1 cellular context compared by ENCODE assay signal in the genomic region with DNA sequence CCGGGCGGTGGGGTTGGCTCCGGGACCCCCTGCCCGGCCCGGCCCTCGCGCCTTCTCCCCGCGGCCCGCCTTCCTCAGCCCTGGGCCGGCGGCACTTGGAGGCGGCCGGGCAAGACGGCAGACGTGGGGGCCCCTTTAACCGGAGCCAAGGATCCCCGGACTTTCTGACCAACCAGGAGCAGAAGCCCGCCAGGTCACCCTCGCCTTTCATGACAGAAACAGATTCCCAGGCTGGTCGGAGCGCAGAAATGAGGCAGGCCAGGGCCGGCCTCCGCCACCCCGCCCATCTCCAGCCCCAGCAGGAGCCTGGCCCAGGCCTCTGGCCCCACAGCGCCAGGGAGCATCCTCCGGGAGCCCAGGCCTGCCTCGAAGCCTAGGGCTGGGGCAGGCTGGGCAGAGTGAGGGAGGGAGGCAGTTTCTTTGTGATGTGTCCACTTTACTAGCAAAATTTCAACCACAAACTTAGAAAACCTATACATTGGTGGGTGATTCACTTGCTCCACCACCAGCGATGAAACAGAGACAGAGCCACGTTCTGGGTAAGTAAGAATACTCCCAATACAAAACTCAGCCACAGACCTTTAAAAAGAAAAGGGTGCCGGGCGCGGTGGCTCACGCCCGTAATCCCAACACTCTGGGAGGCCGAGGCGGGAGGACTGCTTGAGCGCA.
TF ChIP-seq lines count a peak whose summit lies in the region.

No MANE protein-coding gene starts in this region.

TF ChIP-seq in GM23338, 12 proteins besides CTCF, POLR2A, EP300 and RAD21 (continued from another document):
- TF ChIP-seq, protein P1, sequence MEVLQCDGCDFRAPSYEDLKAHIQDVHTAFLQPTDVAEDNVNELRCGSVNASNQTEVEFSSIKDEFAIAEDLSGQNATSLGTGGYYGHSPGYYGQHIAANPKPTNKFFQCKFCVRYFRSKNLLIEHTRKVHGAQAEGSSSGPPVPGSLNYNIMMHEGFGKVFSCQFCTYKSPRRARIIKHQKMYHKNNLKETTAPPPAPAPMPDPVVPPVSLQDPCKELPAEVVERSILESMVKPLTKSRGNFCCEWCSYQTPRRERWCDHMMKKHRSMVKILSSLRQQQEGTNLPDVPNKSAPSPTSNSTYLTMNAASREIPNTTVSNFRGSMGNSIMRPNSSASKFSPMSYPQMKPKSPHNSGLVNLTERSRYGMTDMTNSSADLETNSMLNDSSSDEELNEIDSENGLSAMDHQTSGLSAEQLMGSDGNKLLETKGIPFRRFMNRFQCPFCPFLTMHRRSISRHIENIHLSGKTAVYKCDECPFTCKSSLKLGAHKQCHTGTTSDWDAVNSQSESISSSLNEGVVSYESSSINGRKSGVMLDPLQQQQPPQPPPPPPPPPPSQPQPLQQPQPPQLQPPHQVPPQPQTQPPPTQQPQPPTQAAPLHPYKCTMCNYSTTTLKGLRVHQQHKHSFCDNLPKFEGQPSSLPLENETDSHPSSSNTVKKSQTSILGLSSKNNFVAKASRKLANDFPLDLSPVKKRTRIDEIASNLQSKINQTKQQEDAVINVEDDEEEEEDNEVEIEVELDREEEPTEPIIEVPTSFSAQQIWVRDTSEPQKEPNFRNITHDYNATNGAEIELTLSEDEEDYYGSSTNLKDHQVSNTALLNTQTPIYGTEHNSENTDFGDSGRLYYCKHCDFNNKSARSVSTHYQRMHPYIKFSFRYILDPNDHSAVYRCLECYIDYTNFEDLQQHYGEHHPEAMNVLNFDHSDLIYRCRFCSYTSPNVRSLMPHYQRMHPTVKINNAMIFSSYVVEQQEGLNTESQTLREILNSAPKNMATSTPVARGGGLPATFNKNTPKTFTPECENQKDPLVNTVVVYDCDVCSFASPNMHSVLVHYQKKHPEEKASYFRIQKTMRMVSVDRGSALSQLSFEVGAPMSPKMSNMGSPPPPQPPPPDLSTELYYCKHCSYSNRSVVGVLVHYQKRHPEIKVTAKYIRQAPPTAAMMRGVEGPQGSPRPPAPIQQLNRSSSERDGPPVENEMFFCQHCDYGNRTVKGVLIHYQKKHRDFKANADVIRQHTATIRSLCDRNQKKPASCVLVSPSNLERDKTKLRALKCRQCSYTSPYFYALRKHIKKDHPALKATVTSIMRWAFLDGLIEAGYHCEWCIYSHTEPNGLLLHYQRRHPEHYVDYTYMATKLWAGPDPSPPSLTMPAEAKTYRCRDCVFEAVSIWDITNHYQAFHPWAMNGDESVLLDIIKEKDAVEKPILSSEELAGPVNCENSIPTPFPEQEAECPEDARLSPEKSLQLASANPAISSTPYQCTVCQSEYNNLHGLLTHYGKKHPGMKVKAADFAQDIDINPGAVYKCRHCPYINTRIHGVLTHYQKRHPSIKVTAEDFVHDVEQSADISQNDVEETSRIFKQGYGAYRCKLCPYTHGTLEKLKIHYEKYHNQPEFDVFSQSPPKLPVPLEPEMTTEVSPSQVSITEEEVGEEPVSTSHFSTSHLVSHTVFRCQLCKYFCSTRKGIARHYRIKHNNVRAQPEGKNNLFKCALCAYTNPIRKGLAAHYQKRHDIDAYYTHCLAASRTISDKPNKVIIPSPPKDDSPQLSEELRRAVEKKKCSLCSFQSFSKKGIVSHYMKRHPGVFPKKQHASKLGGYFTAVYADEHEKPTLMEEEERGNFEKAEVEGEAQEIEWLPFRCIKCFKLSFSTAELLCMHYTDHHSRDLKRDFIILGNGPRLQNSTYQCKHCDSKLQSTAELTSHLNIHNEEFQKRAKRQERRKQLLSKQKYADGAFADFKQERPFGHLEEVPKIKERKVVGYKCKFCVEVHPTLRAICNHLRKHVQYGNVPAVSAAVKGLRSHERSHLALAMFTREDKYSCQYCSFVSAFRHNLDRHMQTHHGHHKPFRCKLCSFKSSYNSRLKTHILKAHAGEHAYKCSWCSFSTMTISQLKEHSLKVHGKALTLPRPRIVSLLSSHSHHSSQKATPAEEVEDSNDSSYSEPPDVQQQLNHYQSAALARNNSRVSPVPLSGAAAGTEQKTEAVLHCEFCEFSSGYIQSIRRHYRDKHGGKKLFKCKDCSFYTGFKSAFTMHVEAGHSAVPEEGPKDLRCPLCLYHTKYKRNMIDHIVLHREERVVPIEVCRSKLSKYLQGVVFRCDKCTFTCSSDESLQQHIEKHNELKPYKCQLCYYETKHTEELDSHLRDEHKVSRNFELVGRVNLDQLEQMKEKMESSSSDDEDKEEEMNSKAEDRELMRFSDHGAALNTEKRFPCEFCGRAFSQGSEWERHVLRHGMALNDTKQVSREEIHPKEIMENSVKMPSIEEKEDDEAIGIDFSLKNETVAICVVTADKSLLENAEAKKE (CRISPR knock-in tag; IDR thresholded peaks at IDR 0.05) = no peak
- no peak for TF ChIP-seq CREB1 (CRISPR knock-in tag; IDR thresholded peaks at IDR 0.05; ENCODE audit: low read depth)
TF ChIP-seq in GM23338: peak in this region for 0.
